In the genomic region with DNA sequence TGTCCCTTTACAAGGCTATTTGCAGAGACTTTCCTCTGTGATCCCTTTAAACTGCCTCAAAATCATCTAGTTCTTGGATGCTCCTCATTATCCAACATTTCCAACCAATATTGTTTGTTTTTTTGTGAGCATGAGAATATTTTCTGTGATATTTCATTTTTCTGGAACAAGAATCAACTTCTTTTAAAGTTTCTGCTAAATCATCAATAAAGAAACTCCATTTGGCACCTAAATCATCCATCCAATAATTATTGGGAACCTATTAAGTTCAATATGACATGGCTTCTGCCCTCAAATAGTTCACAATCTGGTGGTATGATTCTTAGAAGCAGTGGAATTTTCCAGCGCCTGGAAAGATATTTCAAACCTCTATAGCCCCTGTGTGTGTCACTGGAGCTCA, we compare ENCODE assay signal across 19 cellular contexts.
A peak's percentile ranks its signal among the peaks of the same experiment; 100 is the strongest.
DNase-seq lines count a peak whose midpoint lies in the region; ATAC-seq and TF ChIP-seq lines count a peak whose summit lies in the region.
"Had no signal": no experiment of that assay in that cellular context is flagged by ENCODE, and none has a peak within 500 bp of the region (broad histone marks: within the 10 kb centered on the region; RNA-seq: fewer than 3 reads in every experiment).

No MANE protein-coding gene starts in this region.

- no peak overlapping the region for H2BK120ac ChIP-seq in IMR-90 (ENCODE audit: low read depth, low read length)

- H3K56ac ChIP-seq in IMR-90 (ENCODE audit: extremely low read depth, insufficient read depth, low read length), result no peak overlapping the region

- BruUV-seq in Caco-2 (replicated peaks; lab: Mats Ljungman, UMichigan) (no TSS peak), IMR-90 (replicated peaks; lab: Mats Ljungman, UMichigan) (no TSS peak)

- no peak overlapping the region for H2BK20ac ChIP-seq in IMR-90 (ENCODE audit: low read depth, low read length)

- no peak overlapping the region for H2AK9ac ChIP-seq in IMR-90 (replicated peaks; ENCODE audit: low read depth, low read length, poor library complexity)

- no peak overlapping the region for H4K91ac ChIP-seq in IMR-90 (ENCODE audit: insufficient read depth, low read depth, low read length)

- no peak overlapping the region for H3K27ac ChIP-seq in IMR-90 (ENCODE audit: insufficient read depth, low read length)
- H3K27ac ChIP-seq: BLaER1, C4-2B had no signal

- POLR2A ChIA-PET in Caco-2 (lab: Charles Lee), result no interaction called here
- POLR2A ChIA-PET in IMR-90 (lab: Charles Lee; ENCODE audit: unreplicated experiment), result no interaction called here

- TF ChIP-seq CTCF in Caco-2 (IDR thresholded peaks at IDR 0.05; ENCODE audit: insufficient read depth in 1 of 2, low read depth in 1 of 2, low read length in 1 of 2, severe bottlenecking in 1 of 2, unreplicated experiment in 1 of 2), result no peak
- no peak for TF ChIP-seq CTCF in IMR-90 (conservative IDR thresholded peaks at IDR 0.05; ENCODE audit: low read depth, low read length)

- peak overlapping the region; percentile 9 for H3K27ac Mint-ChIP-seq in Caco-2 (ENCODE audit: unreplicated experiment)
- H3K27ac Mint-ChIP-seq in activated T-helper 2 cell treated with anti-CD3 and anti-CD28 coated beads, Interferon-gamma antibody, Interleukin-2, Interleukin-4, amounts not matched to agents 10 μg/mL and 5 μg/mL and 100 μg/mL, durations not matched to agents 14 hours and 24 hours and 36 hours, result peak overlapping the region; percentile 80
- no peak overlapping the region for H3K27ac Mint-ChIP-seq in activated naive CD4-positive, alpha-beta T cell treated with anti-CD3 and anti-CD28 coated beads, Interleukin-2, amount 10 ng/mL, durations not matched to agents 7 days and 5 days
- H3K27ac Mint-ChIP-seq in activated T-helper 1 cell treated with anti-CD3 and anti-CD28 coated beads, Interleukin-12 subunit alpha, Interleukin-12 subunit beta, Interleukin-2, Interleukin-4 antibody, amounts not matched to agents 30 ng/mL and 10 ng/mL and 1 ng/mL, durations not matched to agents 14 hours and 24 hours and 36 hours, result no peak overlapping the region
- H3K27ac Mint-ChIP-seq: B cell; CD4-positive, CD25-positive, alpha-beta regulatory T cell; CD8-positive, alpha-beta T cell; HFFc6 had no signal

- H3K23ac ChIP-seq in IMR-90 (ENCODE audit: low read depth, low read length), result no peak overlapping the region

- no peaks in the 10 kb centered on the region for H3K79me1 ChIP-seq in IMR-90 (ENCODE audit: low read depth in 1 of 2, low read length in 2 of 2)

- no peak overlapping the region for H2AFZ ChIP-seq in IMR-90 (replicated peaks; ENCODE audit: low read length, poor library complexity)

- no peak overlapping the region for H2BK5ac ChIP-seq in IMR-90 (ENCODE audit: low read depth, low read length, poor library complexity, severe bottlenecking)

- CTCF ChIA-PET in Caco-2 (lab: Charles Lee), result no interaction called here
- CTCF ChIA-PET in IMR-90 (lab: Yijun Ruan, JAX), result interaction anchor here (0.6 to 0.9 kb wide), 2 partner anchors 15 to 33 kb away, joined by 3 to 5 read pairs; no protein-coding TSS in a partner anchor
- CTCF ChIA-PET in activated naive CD4-positive, alpha-beta T cell treated with anti-CD3 and anti-CD28 coated beads, Interleukin-2, amount 10 ng/mL, durations not matched to agents 7 days and 5 days (lab: Charles Lee), result no interaction called here

- no peak overlapping the region for H3K4me3 Mint-ChIP-seq in Caco-2 (ENCODE audit: unreplicated experiment)
- H3K4me3 Mint-ChIP-seq in activated T-helper 2 cell treated with anti-CD3 and anti-CD28 coated beads, Interferon-gamma antibody, Interleukin-2, Interleukin-4, amounts not matched to agents 10 μg/mL and 5 μg/mL and 100 μg/mL, durations not matched to agents 14 hours and 24 hours and 36 hours (ENCODE audit: low read depth), result no peak overlapping the region
- H3K4me3 Mint-ChIP-seq in activated naive CD4-positive, alpha-beta T cell treated with anti-CD3 and anti-CD28 coated beads, Interleukin-2, amount 10 ng/mL, durations not matched to agents 7 days and 5 days, result no peak overlapping the region
- H3K4me3 Mint-ChIP-seq in activated T-helper 1 cell treated with anti-CD3 and anti-CD28 coated beads, Interleukin-12 subunit alpha, Interleukin-12 subunit beta, Interleukin-2, Interleukin-4 antibody, amounts not matched to agents 30 ng/mL and 10 ng/mL and 1 ng/mL, durations not matched to agents 14 hours and 24 hours and 36 hours, result no peak overlapping the region
- H3K4me3 Mint-ChIP-seq: B cell; CD4-positive, CD25-positive, alpha-beta regulatory T cell; CD8-positive, alpha-beta T cell; HFFc6 had no signal

- no CpG with 5 or more reads among the region's 1 CpG for WGBS in IMR-90 (ENCODE audit: extremely low coverage in 2 of 2, insufficient read length in 1 of 2), 2 experiments

- ATAC-seq in IMR-90 (ENCODE audit: low read depth) (no peak), HG02798 (IDR thresholded peaks at IDR 0.05; ENCODE audit: poor library complexity, unreplicated experiment) (no peak)
- ATAC-seq: CD8-positive, alpha-beta T cell; GM12878 had no signal

- no peak overlapping the region for H3K9ac ChIP-seq in IMR-90 (ENCODE audit: low read depth, low read length)
- H3K9ac ChIP-seq: BLaER1 had no signal

- DNase-seq in Caco-2 (no peak), IMR-90 (no peak)
- no peak for DNase-seq in activated T-helper 2 cell treated with anti-CD3 and anti-CD28 coated beads, Interferon-gamma antibody, Interleukin-2, Interleukin-4, amounts not matched to agents 10 μg/mL and 5 μg/mL and 100 μg/mL, durations not matched to agents 14 hours and 24 hours and 36 hours (ENCODE audit: low spot score)
- DNase-seq in activated naive CD4-positive, alpha-beta T cell treated with anti-CD3 and anti-CD28 coated beads, Interleukin-2, amount 10 ng/mL, durations not matched to agents 7 days and 5 days, result no peak
- no peak for DNase-seq in activated T-helper 1 cell treated with anti-CD3 and anti-CD28 coated beads, Interleukin-12 subunit alpha, Interleukin-12 subunit beta, Interleukin-2, Interleukin-4 antibody, amounts not matched to agents 30 ng/mL and 10 ng/mL and 1 ng/mL, durations not matched to agents 14 hours and 24 hours and 36 hours (ENCODE audit: low spot score)
- DNase-seq: CD4-positive, CD25-positive, alpha-beta regulatory T cell; CD8-positive, alpha-beta T cell; DMS 273 treated with DMSO at 0.1 percent for 48 hours; DMS79; EL; GDM1; GOT3; HFFc6 had no signal

- no peaks in the 10 kb centered on the region for H3K27me3 Mint-ChIP-seq in Caco-2 (ENCODE audit: insufficient read depth, unreplicated experiment)
- H3K27me3 Mint-ChIP-seq in activated T-helper 2 cell treated with anti-CD3 and anti-CD28 coated beads, Interferon-gamma antibody, Interleukin-2, Interleukin-4, amounts not matched to agents 10 μg/mL and 5 μg/mL and 100 μg/mL, durations not matched to agents 14 hours and 24 hours and 36 hours (ENCODE audit: low read depth), result no peaks in the 10 kb centered on the region
- H3K27me3 Mint-ChIP-seq in activated naive CD4-positive, alpha-beta T cell treated with anti-CD3 and anti-CD28 coated beads, Interleukin-2, amount 10 ng/mL, durations not matched to agents 7 days and 5 days, result no peaks in the 10 kb centered on the region
- no peaks in the 10 kb centered on the region for H3K27me3 Mint-ChIP-seq in activated T-helper 1 cell treated with anti-CD3 and anti-CD28 coated beads, Interleukin-12 subunit alpha, Interleukin-12 subunit beta, Interleukin-2, Interleukin-4 antibody, amounts not matched to agents 30 ng/mL and 10 ng/mL and 1 ng/mL, durations not matched to agents 14 hours and 24 hours and 36 hours (ENCODE audit: insufficient read depth)
- H3K27me3 Mint-ChIP-seq: B cell; CD4-positive, CD25-positive, alpha-beta regulatory T cell had no signal

- H4K8ac ChIP-seq in IMR-90 (ENCODE audit: low read depth in 2 of 2, low read length in 2 of 2), result no peak overlapping the region

- peaks cover 11% of the 10 kb centered on the region for H3K36me3 Mint-ChIP-seq in Caco-2 (ENCODE audit: insufficient read depth, unreplicated experiment)
- peaks cover 45% of the 10 kb centered on the region for H3K36me3 Mint-ChIP-seq in activated T-helper 2 cell treated with anti-CD3 and anti-CD28 coated beads, Interferon-gamma antibody, Interleukin-2, Interleukin-4, amounts not matched to agents 10 μg/mL and 5 μg/mL and 100 μg/mL, durations not matched to agents 14 hours and 24 hours and 36 hours (ENCODE audit: low read depth)
- peaks cover 18% of the 10 kb centered on the region for H3K36me3 Mint-ChIP-seq in activated naive CD4-positive, alpha-beta T cell treated with anti-CD3 and anti-CD28 coated beads, Interleukin-2, amount 10 ng/mL, durations not matched to agents 7 days and 5 days
- H3K36me3 Mint-ChIP-seq in activated T-helper 1 cell treated with anti-CD3 and anti-CD28 coated beads, Interleukin-12 subunit alpha, Interleukin-12 subunit beta, Interleukin-2, Interleukin-4 antibody, amounts not matched to agents 30 ng/mL and 10 ng/mL and 1 ng/mL, durations not matched to agents 14 hours and 24 hours and 36 hours (ENCODE audit: low read depth), result peaks cover 16% of the 10 kb centered on the region

- H3K9me1 ChIP-seq in IMR-90 (ENCODE audit: insufficient read depth, low read length), result no peaks in the 10 kb centered on the region

- no peak overlapping the region for H3K4ac ChIP-seq in IMR-90 (ENCODE audit: low read depth, low read length)

- H3K18ac ChIP-seq in IMR-90 (ENCODE audit: low read depth, low read length), result no peak overlapping the region

- intact Hi-C loops in Caco-2 (cut with micrococcal nuclease; ENCODE audit: unreplicated experiment), result loop anchor here (10.0 kb wide), 2 partner anchors 116 to 314 kb away; no protein-coding TSS in a partner anchor
- intact Hi-C loops in IMR-90 (cut with micrococcal nuclease), result no loop called here
- intact Hi-C loops in activated T-helper 2 cell treated with anti-CD3 and anti-CD28 coated beads, Interferon-gamma antibody, Interleukin-2, Interleukin-4, amounts not matched to agents 10 μg/mL and 5 μg/mL and 100 μg/mL, durations not matched to agents 14 hours and 24 hours and 36 hours (cut with micrococcal nuclease), result no loop called here
- intact Hi-C loops in activated T-helper 1 cell treated with anti-CD3 and anti-CD28 coated beads, Interleukin-12 subunit alpha, Interleukin-12 subunit beta, Interleukin-2, Interleukin-4 antibody, amounts not matched to agents 30 ng/mL and 10 ng/mL and 1 ng/mL, durations not matched to agents 14 hours and 24 hours and 36 hours (cut with micrococcal nuclease), result no loop called here

- H2AK5ac ChIP-seq in IMR-90 (ENCODE audit: low read depth, low read length), result no peak overlapping the region

- H3K27me3 ChIP-seq in Caco-2 (replicated peaks; ENCODE audit: control insufficient read depth, insufficient read depth, low read length), result no peaks in the 10 kb centered on the region
- H3K27me3 ChIP-seq in IMR-90 (ENCODE audit: control insufficient read depth, insufficient read depth, low read length), result no peaks in the 10 kb centered on the region
- H3K27me3 ChIP-seq: BLaER1 had no signal

- H3K4me1 Mint-ChIP-seq in Caco-2 (ENCODE audit: low read depth, unreplicated experiment), result peaks cover 16% of the 10 kb centered on the region
- H3K4me1 Mint-ChIP-seq in activated T-helper 2 cell treated with anti-CD3 and anti-CD28 coated beads, Interferon-gamma antibody, Interleukin-2, Interleukin-4, amounts not matched to agents 10 μg/mL and 5 μg/mL and 100 μg/mL, durations not matched to agents 14 hours and 24 hours and 36 hours (ENCODE audit: low read depth), result peaks cover 33% of the 10 kb centered on the region
- no peaks in the 10 kb centered on the region for H3K4me1 Mint-ChIP-seq in activated naive CD4-positive, alpha-beta T cell treated with anti-CD3 and anti-CD28 coated beads, Interleukin-2, amount 10 ng/mL, durations not matched to agents 7 days and 5 days
- peaks cover 25% of the 10 kb centered on the region for H3K4me1 Mint-ChIP-seq in activated T-helper 1 cell treated with anti-CD3 and anti-CD28 coated beads, Interleukin-12 subunit alpha, Interleukin-12 subunit beta, Interleukin-2, Interleukin-4 antibody, amounts not matched to agents 30 ng/mL and 10 ng/mL and 1 ng/mL, durations not matched to agents 14 hours and 24 hours and 36 hours (ENCODE audit: low read depth)
- H3K4me1 Mint-ChIP-seq: B cell had no signal

- H3K9me3 ChIP-seq in Caco-2 (no peaks in the 10 kb centered on the region), IMR-90 (ENCODE audit: control insufficient read depth, insufficient read depth, low read length) (no peaks in the 10 kb centered on the region)
- H3K9me3 ChIP-seq: HAP-1 had no signal

- H3K36me3 ChIP-seq in Caco-2 (ENCODE audit: control insufficient read depth, insufficient read depth, low read length) (no peaks in the 10 kb centered on the region), IMR-90 (ENCODE audit: control insufficient read depth, insufficient read depth, low read length) (no peaks in the 10 kb centered on the region)
- H3K36me3 ChIP-seq: HAP-1 had no signal

- no peak overlapping the region for H2BK15ac ChIP-seq in IMR-90 (ENCODE audit: low read depth, low read length)

- H4K20me1 ChIP-seq in IMR-90 (ENCODE audit: insufficient read depth, low read length), result no peaks in the 10 kb centered on the region
- H4K20me1 ChIP-seq: BLaER1 had no signal

- no peak overlapping the region for H3K14ac ChIP-seq in IMR-90 (replicated peaks; ENCODE audit: low read depth, low read length)

- dilution Hi-C loops in IMR-90 (cut with HindIII; ENCODE audit: low sequenced_read_pairs, unreplicated experiment), result no loop called here

- H3K4me3 ChIP-seq in Caco-2 (ENCODE audit: low read depth, low read length) (no peak overlapping the region), IMR-90 (ENCODE audit: insufficient read depth, low read depth, low read length) (no peak overlapping the region)
- H3K4me3 ChIP-seq: BLaER1, GM12878, HAP-1 had no signal

- no peak overlapping the region for H3K4me2 ChIP-seq in IMR-90 (ENCODE audit: low read depth, low read length)
- H3K4me2 ChIP-seq: BLaER1 had no signal

- TF ChIP-seq RAD21 in IMR-90 (IDR thresholded peaks at IDR 0.05; ENCODE audit: low read length), result no peak

- no peak for TF ChIP-seq POLR2A in IMR-90 (IDR thresholded peaks at IDR 0.05; ENCODE audit: low read depth, low read length)

- peaks cover 29% of the 10 kb centered on the region for H3K4me1 ChIP-seq in Caco-2
- peaks cover 2% of the 10 kb centered on the region; the same call in 1 of the 2 replicates for H3K4me1 ChIP-seq in IMR-90 (ENCODE audit: control insufficient read depth, insufficient read depth, low read length)
- H3K4me1 ChIP-seq: HAP-1 had no signal

- H3K9me3 Mint-ChIP-seq in Caco-2 (ENCODE audit: unreplicated experiment), result no peaks in the 10 kb centered on the region
- peaks cover 18% of the 10 kb centered on the region for H3K9me3 Mint-ChIP-seq in activated T-helper 2 cell treated with anti-CD3 and anti-CD28 coated beads, Interferon-gamma antibody, Interleukin-2, Interleukin-4, amounts not matched to agents 10 μg/mL and 5 μg/mL and 100 μg/mL, durations not matched to agents 14 hours and 24 hours and 36 hours
- peaks cover 1% of the 10 kb centered on the region for H3K9me3 Mint-ChIP-seq in activated naive CD4-positive, alpha-beta T cell treated with anti-CD3 and anti-CD28 coated beads, Interleukin-2, amount 10 ng/mL, durations not matched to agents 7 days and 5 days
- H3K9me3 Mint-ChIP-seq in activated T-helper 1 cell treated with anti-CD3 and anti-CD28 coated beads, Interleukin-12 subunit alpha, Interleukin-12 subunit beta, Interleukin-2, Interleukin-4 antibody, amounts not matched to agents 30 ng/mL and 10 ng/mL and 1 ng/mL, durations not matched to agents 14 hours and 24 hours and 36 hours, result peaks cover 8% of the 10 kb centered on the region
- H3K9me3 Mint-ChIP-seq: HFFc6 had no signal

- in situ Hi-C loops in IMR-90 (cut with MboI; ENCODE audit: low sequenced_read_pairs), result no loop called here

- no peak overlapping the region for H4K5ac ChIP-seq in IMR-90 (ENCODE audit: low read depth, low read length)

Comparison
In these comparisons a context has a peak if more than half of its experiments do, and no peak if none do; other contexts are left out.
1. H3K27ac Mint-ChIP-seq: peak in Caco-2 (single experiment) and activated T-helper 2 cell treated with anti-CD3 and anti-CD28 coated beads, Interferon-gamma antibody, Interleukin-2, Interleukin-4, amounts not matched to agents 10 μg/mL and 5 μg/mL and 100 μg/mL, durations not matched to agents 14 hours and 24 hours and 36 hours (single experiment); none in activated naive CD4-positive, alpha-beta T cell treated with anti-CD3 and anti-CD28 coated beads, Interleukin-2, amount 10 ng/mL, durations not matched to agents 7 days and 5 days (single experiment) and activated T-helper 1 cell treated with anti-CD3 and anti-CD28 coated beads, Interleukin-12 subunit alpha, Interleukin-12 subunit beta, Interleukin-2, Interleukin-4 antibody, amounts not matched to agents 30 ng/mL and 10 ng/mL and 1 ng/mL, durations not matched to agents 14 hours and 24 hours and 36 hours (single experiment).